In the genomic region with DNA sequence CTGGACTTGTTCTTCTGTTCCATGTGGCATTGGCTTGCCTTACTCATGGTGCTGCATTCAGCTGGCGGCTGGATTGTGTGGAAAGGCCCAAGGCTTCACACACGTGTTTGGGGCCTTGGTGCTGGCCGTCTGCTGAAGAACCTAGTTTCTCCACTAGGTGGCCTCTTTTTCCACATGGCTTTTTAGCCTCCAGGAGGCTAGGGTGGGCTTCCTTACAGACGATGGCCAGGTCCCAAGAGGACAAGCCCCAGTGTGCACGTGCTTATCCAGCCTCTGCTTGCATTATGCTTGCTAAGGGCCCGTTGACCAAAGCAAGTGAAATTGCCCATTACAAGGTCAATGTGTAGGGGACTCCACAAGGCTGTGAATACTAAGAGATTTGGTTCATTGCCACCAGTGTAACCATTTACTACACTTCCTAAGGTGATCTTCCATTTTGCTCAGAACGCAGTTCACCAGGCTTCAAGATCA, we compare ENCODE assay signal across 8 cellular contexts. TPM values are rescaled to one million over a fixed set of nuclear protein-coding genes. Genes with fewer than 3 reads are reported as not detected.
DNase-seq lines count a peak whose midpoint lies in the region; ATAC-seq and TF ChIP-seq lines count a peak whose summit lies in the region.

No MANE protein-coding gene starts in this region.

- H3K4me1 ChIP-seq in testis: peaks cover 8% of the 10 kb centered on the region

- intact Hi-C loops in testis (cut with DNase I; ENCODE audit: low total_unique reads): no loop called here

- no peak for TF ChIP-seq POLR2A in testis (IDR thresholded peaks at IDR 0.05)

- H3K27ac Mint-ChIP-seq in glutamatergic neuron (ENCODE audit: unreplicated experiment): no peak overlapping the region

- no peaks in the 10 kb centered on the region for H3K27me3 ChIP-seq in testis

- H3K4me3 Mint-ChIP-seq in glutamatergic neuron (ENCODE audit: unreplicated experiment): no peak overlapping the region

- peaks cover 2% of the 10 kb centered on the region for H3K27me3 Mint-ChIP-seq in glutamatergic neuron (ENCODE audit: unreplicated experiment)

- H3K36me3 Mint-ChIP-seq in glutamatergic neuron (ENCODE audit: unreplicated experiment): no peaks in the 10 kb centered on the region

- TF ChIP-seq CTCF in glutamatergic neuron (IDR thresholded peaks at IDR 0.05; ENCODE audit: partially characterized antibody, unreplicated experiment) (peak; percentile 82), testis (IDR thresholded peaks at IDR 0.05) (peak; percentile 32 to 61 (median 45))

- H3K9me3 ChIP-seq in testis: no peaks in the 10 kb centered on the region

- H3K36me3 ChIP-seq in testis (ENCODE audit: low read depth, missing control alignments): no peaks in the 10 kb centered on the region

- ATAC-seq in HG02884 (IDR thresholded peaks at IDR 0.05; ENCODE audit: unreplicated experiment): no peak

- H3K27ac ChIP-seq in testis: peak overlapping the region in 1 of 2 donors; percentile 46

- peaks cover 16% of the 10 kb centered on the region for H3K4me1 Mint-ChIP-seq in glutamatergic neuron (ENCODE audit: low read depth, unreplicated experiment)

- peaks cover 11% of the 10 kb centered on the region for H3K9me3 Mint-ChIP-seq in glutamatergic neuron (ENCODE audit: unreplicated experiment)

- 60 to 63% methylated on average over 7 of the region's 7 CpGs for WGBS in testis, 2 donors

- H3K4me3 ChIP-seq in testis: no peak overlapping the region

- DNase-seq in stimulated activated CD4-positive, alpha-beta T cell treated with anti-CD3 and anti-CD28 coated beads, Interleukin-2, amount 100 ng/mL, for 48 hours: peak; percentile 7 to 11
- no peak for DNase-seq in stimulated activated CD4-positive, alpha-beta T cell treated with anti-CD3 and anti-CD28 coated beads, Interleukin-4, amount 100 ng/mL, for 24 hours
- peak; percentile 40 for DNase-seq in SK-N-DZ (ENCODE audit: low spot score)
- DNase-seq in glutamatergic neuron: no peak
- peak; percentile 46 for DNase-seq in testis
- no peak for DNase-seq in mucosa of gallbladder (ENCODE audit: low spot score)
- no peak for DNase-seq in occipital lobe (lab: John Stamatoyannopoulos, UW)

RNA-seq across cellular contexts. Expression of gene FOXO6, which starts 47.5 kb away (rescaled TPM):
- polyA plus RNA-seq in SK-N-DZ (2014; cell fraction: cytosol; rRNA removed): 4.4 and 4.8 TPM in 2 replicates
- polyA plus RNA-seq in SK-N-DZ (2014; cell fraction: nucleus; rRNA removed): 0.61 and 2.0 TPM in 2 replicates
- total RNA-seq in glutamatergic neuron (ENCODE audit: unreplicated experiment) (11.7 TPM), testis (1 to 10 TPM; 3.8 to 4.5 TPM), mucosa of gallbladder (10.0 TPM), occipital lobe (5.9 TPM)
- polyA plus RNA-seq in testis (ENCODE audit: insufficient read depth, low read depth, low replicate concordance): 2.4 TPM

Comparison
In these comparisons a context has a peak if more than half of its experiments do, and no peak if none do; other contexts are left out.
1. DNase-seq: peak in stimulated activated CD4-positive, alpha-beta T cell treated with anti-CD3 and anti-CD28 coated beads, Interleukin-2, amount 100 ng/mL, for 48 hours (2 of 2), SK-N-DZ (single experiment) and testis (single experiment); none in stimulated activated CD4-positive, alpha-beta T cell treated with anti-CD3 and anti-CD28 coated beads, Interleukin-4, amount 100 ng/mL, for 24 hours (single experiment), glutamatergic neuron (single experiment), mucosa of gallbladder (single experiment) and occipital lobe (single experiment).